Comparison of ENCODE assay signal across 7 cellular contexts in genomic region chr22:18063715-18064114, GRCh38. TPM values are rescaled to one million over a fixed set of nuclear protein-coding genes. Genes with fewer than 3 reads are reported as not detected.
DNase-seq lines count a peak whose midpoint lies in the region; ATAC-seq and TF ChIP-seq lines count a peak whose summit lies in the region.
"Not testable (repeated sequence)": the region's sequence is repeated elsewhere in the genome, so short reads cannot be mapped to it uniquely, and the experiment has no call there.

No MANE protein-coding gene starts in this region.

- H2AFZ ChIP-seq in mesenchymal stem cell (ENCODE audit: low read depth, low read length); smooth muscle cell (ENCODE audit: low read depth): not testable (repeated sequence)

- not testable (repeated sequence) for H3K79me1 ChIP-seq in mesenchymal stem cell (replicated peaks; ENCODE audit: low read length, poor library complexity, severe bottlenecking)

- intact Hi-C loops in breast epithelium (cut with DNase I; ENCODE audit: low total_unique reads); vagina (cut with DNase I): not testable (repeated sequence)

- H3K14ac ChIP-seq in mesenchymal stem cell (ENCODE audit: low read length in 2 of 2), result not testable (repeated sequence)

- not testable (repeated sequence) for H3K4me3 ChIP-seq in BLaER1 treated with 17β-estradiol and CSF1 and Interleukin-3, amounts not matched to agents 10 nM and 100 nM; RWPE2 (ENCODE audit: severe bottlenecking); breast epithelium; epithelial cell of esophagus (ENCODE audit: low read length); mesenchymal stem cell (ENCODE audit: insufficient read depth in 1 of 2, low read depth in 1 of 2, low read length in 2 of 2); smooth muscle cell; vagina

- DNase-seq in RWPE2 (ENCODE audit: low spot score); breast epithelium (ENCODE audit: low spot score in 2 of 2); mesenchymal stem cell; smooth muscle cell (lab: John Stamatoyannopoulos, UW; ENCODE audit: unreplicated experiment); vagina (ENCODE audit: extremely low spot score in 2 of 2): not testable (repeated sequence)
- peak; percentile 65 for DNase-seq in epithelial cell of esophagus (ENCODE audit: low read depth)

- H3K27ac ChIP-seq in BLaER1 treated with 17β-estradiol and CSF1 and Interleukin-3, amounts not matched to agents 10 nM and 100 nM, result peak overlapping the region in 4 of 11 experiments; percentile 12 to 31 (median 20); a peak in 3 of 22 replicates
- H3K27ac ChIP-seq in RWPE2 (ENCODE audit: poor library complexity, severe bottlenecking), result peak overlapping the region; percentile 48
- H3K27ac ChIP-seq in breast epithelium, result peak overlapping the region; percentile 74 to 76
- peak overlapping the region; percentile 93 for H3K27ac ChIP-seq in mesenchymal stem cell (ENCODE audit: low read length, poor library complexity, severe bottlenecking)
- peak overlapping the region; percentile 31 for H3K27ac ChIP-seq in smooth muscle cell (ENCODE audit: low read depth)
- H3K27ac ChIP-seq in vagina, result peak overlapping the region; percentile 55

- H4K8ac ChIP-seq in mesenchymal stem cell (ENCODE audit: low read length), result not testable (repeated sequence)

- not testable (repeated sequence) for H3F3A ChIP-seq in smooth muscle cell (ENCODE audit: low read depth)

- not testable (repeated sequence) for H2BK15ac ChIP-seq in mesenchymal stem cell (ENCODE audit: low read depth, poor library complexity, severe bottlenecking)

- H2BK12ac ChIP-seq in mesenchymal stem cell (ENCODE audit: low read length in 2 of 2), result not testable (repeated sequence)

- peak overlapping the region; percentile 86 for H2AK5ac ChIP-seq in mesenchymal stem cell (ENCODE audit: low read length, severe bottlenecking)

- H2BK5ac ChIP-seq in mesenchymal stem cell (ENCODE audit: low read depth, low read length, poor library complexity, severe bottlenecking), result peak overlapping the region; percentile 67

- H3K18ac ChIP-seq in mesenchymal stem cell (ENCODE audit: low read depth in 1 of 2, low read length in 2 of 2), result not testable (repeated sequence)

- not testable (repeated sequence) for ATAC-seq in RWPE2 (ENCODE audit: low read depth)

- H4K91ac ChIP-seq in mesenchymal stem cell (ENCODE audit: low read length), result not testable (repeated sequence)

- not testable (repeated sequence) for H3K27me3 ChIP-seq in BLaER1 treated with 17β-estradiol and CSF1 and Interleukin-3, amounts not matched to agents 10 nM and 100 nM; RWPE2 (ENCODE audit: insufficient read depth, poor library complexity, severe bottlenecking); breast epithelium; mesenchymal stem cell (ENCODE audit: control insufficient read depth in 1 of 2, insufficient read depth in 1 of 2, low read length in 2 of 2); smooth muscle cell (ENCODE audit: low read depth); vagina

- not testable (repeated sequence) for TF ChIP-seq POLR2A in breast epithelium (IDR thresholded peaks at IDR 0.05); vagina (IDR thresholded peaks at IDR 0.05)

- WGBS in mesenchymal stem cell, result 79% methylated on average over 6 of the region's 6 CpGs
- 74% methylated on average over 6 of the region's 6 CpGs for WGBS in smooth muscle cell (ENCODE audit: low lambda C conversion rate)

- H3K9ac ChIP-seq in BLaER1 treated with 17β-estradiol and CSF1 and Interleukin-3, amounts not matched to agents 10 nM and 100 nM; mesenchymal stem cell (ENCODE audit: low read length); smooth muscle cell (ENCODE audit: low read depth): not testable (repeated sequence)

- H3K4me2 ChIP-seq in BLaER1 treated with 17β-estradiol and CSF1 and Interleukin-3, amounts not matched to agents 10 nM and 100 nM, result peak overlapping the region in 6 of 11 experiments; percentile 12 to 31 (median 22); a peak in 7 of 22 replicates
- not testable (repeated sequence) for H3K4me2 ChIP-seq in mesenchymal stem cell (ENCODE audit: low read length, poor library complexity, severe bottlenecking); smooth muscle cell

- H3K36me3 ChIP-seq in BLaER1 treated with 17β-estradiol and CSF1 and Interleukin-3, amounts not matched to agents 10 nM and 100 nM; RWPE2 (ENCODE audit: low read depth); breast epithelium; mesenchymal stem cell (ENCODE audit: control insufficient read depth in 1 of 2, insufficient read depth in 2 of 2, low read depth in 1 of 2, low read length in 2 of 2); smooth muscle cell (ENCODE audit: low read depth); vagina: not testable (repeated sequence)

- H3K4ac ChIP-seq in mesenchymal stem cell (ENCODE audit: low read depth in 1 of 2, low read length in 2 of 2), result not testable (repeated sequence)

- not testable (repeated sequence) for H3K23ac ChIP-seq in mesenchymal stem cell (ENCODE audit: low read length in 2 of 2)

- not testable (repeated sequence) for H3K79me2 ChIP-seq in smooth muscle cell (ENCODE audit: low read depth)

- H3K4me1 ChIP-seq in BLaER1 treated with 17β-estradiol and CSF1 and Interleukin-3, amounts not matched to agents 10 nM and 100 nM, result peaks cover 15 to 38% (median 30%) of the 10 kb centered on the region in 10 experiments
- H3K4me1 ChIP-seq in RWPE2 (ENCODE audit: insufficient read depth, poor library complexity, severe bottlenecking), result peaks cover 33% of the 10 kb centered on the region
- H3K4me1 ChIP-seq in breast epithelium; smooth muscle cell (ENCODE audit: low read depth); vagina: not testable (repeated sequence)
- peaks cover 54% of the 10 kb centered on the region for H3K4me1 ChIP-seq in mesenchymal stem cell (ENCODE audit: control insufficient read depth, insufficient read depth, low read depth, low read length)

- not testable (repeated sequence) for H3K9me3 ChIP-seq in BLaER1 treated with 17β-estradiol and CSF1 and Interleukin-3, amounts not matched to agents 10 nM and 100 nM (replicated peaks in 1 of 11); RWPE2 (ENCODE audit: severe bottlenecking); breast epithelium; mesenchymal stem cell (ENCODE audit: control insufficient read depth, low read length); smooth muscle cell (replicated peaks; ENCODE audit: low read depth); vagina

- TF ChIP-seq CTCF in RWPE2 (IDR thresholded peaks at IDR 0.05; ENCODE audit: poor library complexity, severe bottlenecking); breast epithelium (IDR thresholded peaks at IDR 0.05); epithelial cell of esophagus (IDR thresholded peaks at IDR 0.05; ENCODE audit: insufficient read depth, low read depth, low read length, missing control alignments); smooth muscle cell (IDR thresholded peaks at IDR 0.05; ENCODE audit: borderline replicate concordance, insufficient read depth, poor library complexity, severe bottlenecking); vagina (IDR thresholded peaks at IDR 0.05): not testable (repeated sequence)

- not testable (repeated sequence) for H4K20me1 ChIP-seq in BLaER1 treated with 17β-estradiol and CSF1 and Interleukin-3, amounts not matched to agents 10 nM and 100 nM; smooth muscle cell (ENCODE audit: low read depth)

- not testable (repeated sequence) for H2BK120ac ChIP-seq in mesenchymal stem cell (ENCODE audit: low read depth, low read length)

RNA-seq across cellular contexts. Expression of gene PEX26, which starts 14.1 kb away (rescaled TPM):
- total RNA-seq in breast epithelium, result 10 to 100 TPM; 18.7 to 22.2 (median 19.2) TPM
- 19.3 TPM for polyA plus RNA-seq in mesenchymal stem cell (2013, experiment 1 of 2)
- polyA plus RNA-seq in mesenchymal stem cell (2013, experiment 2 of 2), result 19.2 TPM
- 15.3 and 15.6 TPM in 2 replicates for total RNA-seq in smooth muscle cell
- 2.4 and 4.3 TPM in 2 replicates for polyA plus RNA-seq in smooth muscle cell
- total RNA-seq in vagina, result 25.5 TPM

RNA-seq across cellular contexts. Expression of gene MICAL3, which starts 39.4 kb away (rescaled TPM):
- 10 to 100 TPM; 19.5 to 42.3 (median 34.8) TPM for total RNA-seq in breast epithelium
- polyA plus RNA-seq in mesenchymal stem cell (2013, experiment 1 of 2), result 8.3 TPM
- 6.7 TPM for polyA plus RNA-seq in mesenchymal stem cell (2013, experiment 2 of 2)
- total RNA-seq in smooth muscle cell, result 15.4 and 28.6 TPM in 2 replicates
- polyA plus RNA-seq in smooth muscle cell, result 3.1 and 9.5 TPM in 2 replicates
- 35.1 TPM for total RNA-seq in vagina

RNA-seq across cellular contexts. Expression of gene TUBA8, which starts 46.9 kb away (rescaled TPM):
- total RNA-seq in breast epithelium (10 to 100 TPM in 1 of 3 donors, 1 to 10 TPM in 2; 1.6 to 14.7 (median 2.9) TPM), smooth muscle cell (0.40 and 1.8 TPM in 2 replicates), vagina (5.6 TPM)
- polyA plus RNA-seq in mesenchymal stem cell (2013, experiment 1 of 2), result 0.65 TPM
- 0.51 TPM for polyA plus RNA-seq in mesenchymal stem cell (2013, experiment 2 of 2)
- 0.26 and 0.55 TPM in 2 replicates for polyA plus RNA-seq in smooth muscle cell
